ENCODE assay signal across 7 cellular contexts in the genomic region with DNA sequence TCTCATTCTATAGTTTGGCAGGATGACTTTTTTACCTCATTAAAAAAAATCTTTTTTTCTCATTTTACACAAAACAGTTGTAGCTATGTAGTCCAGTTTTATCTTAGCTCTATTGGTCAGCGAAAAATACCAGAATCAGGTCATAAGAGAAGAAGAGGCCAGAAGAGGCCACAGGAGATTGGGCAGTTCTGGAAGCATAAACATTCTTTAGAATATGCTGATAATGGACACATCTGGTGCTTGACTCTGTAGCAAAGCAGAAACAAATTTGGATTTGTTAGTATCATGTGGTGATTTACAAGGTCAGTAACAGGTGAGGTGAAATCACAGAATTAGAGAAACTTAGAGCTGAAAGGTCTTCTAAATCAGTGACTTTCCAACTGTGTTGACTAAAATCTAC.
"Had no signal": no experiment of that assay in that cellular context is flagged by ENCODE, and none has a peak within 500 bp of the region (broad histone marks: within the 10 kb centered on the region; RNA-seq: fewer than 3 reads in every experiment).

No MANE protein-coding gene starts in this region.

- H3K4me3 ChIP-seq: GM12878 had no signal

- DNase-seq: GDM1, GF-D8 had no signal

- FAIRE-seq: GM12878, GM12891, GM12892, GM18507, GM19239 had no signal
